Comparison of ENCODE assay signal across 1 cellular context in genomic region chr17:48626470-48627241, GRCh38.
A peak's percentile ranks its signal among the peaks of the same experiment; 100 is the strongest.
TF ChIP-seq lines count a peak whose summit lies in the region.

No MANE protein-coding gene starts in this region.

TF ChIP-seq in K562, 482 proteins besides CTCF, POLR2A, EP300 and RAD21 (continued from another document and continues in another):
- no peak for TF ChIP-seq ZNF277 (CRISPR knock-in tag; IDR thresholded peaks at IDR 0.05; ENCODE audit: borderline replicate concordance)
- TF ChIP-seq THAP7 (CRISPR knock-in tag; IDR thresholded peaks at IDR 0.05), result no peak
- TF ChIP-seq MTF1 (CRISPR knock-in tag; IDR thresholded peaks at IDR 0.05; ENCODE audit: borderline replicate concordance), result no peak
- no peak for TF ChIP-seq ZNF165 (CRISPR knock-in tag; IDR thresholded peaks at IDR 0.05; ENCODE audit: borderline replicate concordance)
- no peak for TF ChIP-seq BRD4 (IDR thresholded peaks at IDR 0.05)
- no peak for TF ChIP-seq ZNF24 (IDR thresholded peaks at IDR 0.05)
- no peak for TF ChIP-seq WHSC1 (IDR thresholded peaks at IDR 0.05; ENCODE audit: low read length)
- no peak for TF ChIP-seq PHF20 (IDR thresholded peaks at IDR 0.05; ENCODE audit: partially characterized antibody)
- TF ChIP-seq ARHGAP35 (IDR thresholded peaks at IDR 0.05; ENCODE audit: partially characterized antibody), result no peak
- TF ChIP-seq ZNF589 (CRISPR knock-in tag; IDR thresholded peaks at IDR 0.05; ENCODE audit: low read depth), result peak; percentile 71; the same call in 1 of the 2 replicates
- no peak for TF ChIP-seq MECOM (CRISPR knock-in tag; IDR thresholded peaks at IDR 0.05)
- peak; percentile 92 for TF ChIP-seq LEF1 (IDR thresholded peaks at IDR 0.05)
- TF ChIP-seq ETV1 (tag; conservative IDR thresholded peaks at IDR 0.05; ENCODE audit: low read depth), result peak; percentile 89
- TF ChIP-seq EGR1 (conservative IDR thresholded peaks at IDR 0.05), result peak; percentile 100
- peak in 1 of 3 experiments; percentile 86; a peak in 2 of 6 replicates for TF ChIP-seq ZBTB11 (CRISPR knock-in tag; IDR thresholded peaks at IDR 0.05)
- peak; percentile 100 for TF ChIP-seq VEZF1 (CRISPR knock-in tag; IDR thresholded peaks at IDR 0.05)
- TF ChIP-seq STAG1 (CRISPR knock-in tag; IDR thresholded peaks at IDR 0.05; ENCODE audit: borderline replicate concordance), result no peak
- no peak for TF ChIP-seq ILK (tag; IDR thresholded peaks at IDR 0.05; ENCODE audit: borderline replicate concordance, low read depth)
- TF ChIP-seq ASH1L (IDR thresholded peaks at IDR 0.05; ENCODE audit: borderline replicate concordance, low read depth, partially characterized antibody), result no peak
- TF ChIP-seq HBP1 (CRISPR knock-in tag; IDR thresholded peaks at IDR 0.05), result no peak
- TF ChIP-seq XRCC3 (IDR thresholded peaks at IDR 0.05), result no peak
- peak; percentile 96 for TF ChIP-seq JUND (IDR thresholded peaks at IDR 0.05; ENCODE audit: borderline replicate concordance, low read depth, low read length)
- TF ChIP-seq JUND (tag; IDR thresholded peaks at IDR 0.05; ENCODE audit: borderline replicate concordance, low read depth, low read length), result peak; percentile 89; the same call in 1 of the 3 replicates
- no peak for TF ChIP-seq BCL6 (CRISPR knock-in tag; IDR thresholded peaks at IDR 0.05)
- no peak for TF ChIP-seq STAT6 (CRISPR knock-in tag; IDR thresholded peaks at IDR 0.05)
- peak; percentile 30; the same call in 1 of the 2 replicates for TF ChIP-seq ZNF436 (CRISPR knock-in tag; IDR thresholded peaks at IDR 0.05)
- TF ChIP-seq RNF219 (CRISPR knock-in tag; IDR thresholded peaks at IDR 0.05), result no peak
- TF ChIP-seq ZNF175 (CRISPR knock-in tag; IDR thresholded peaks at IDR 0.05; ENCODE audit: low read depth), result peak; percentile 83; the same call in 1 of the 2 replicates
- TF ChIP-seq PPARD (CRISPR knock-in tag; IDR thresholded peaks at IDR 0.05), result no peak
- no peak; the same call in 1 of the 2 replicates for TF ChIP-seq AFF4 (CRISPR knock-in tag; IDR thresholded peaks at IDR 0.05)
- TF ChIP-seq ZNF512 (tag; IDR thresholded peaks at IDR 0.05), result no peak
- TF ChIP-seq ZNF764 (CRISPR knock-in tag; IDR thresholded peaks at IDR 0.05; ENCODE audit: low read depth), result no peak
- no peak for TF ChIP-seq ZNF696 (CRISPR knock-in tag; conservative IDR thresholded peaks at IDR 0.05)
- TF ChIP-seq ZNF584 (CRISPR knock-in tag; IDR thresholded peaks at IDR 0.05; ENCODE audit: low read depth), result no peak
- TF ChIP-seq ZNF12 (CRISPR knock-in tag; IDR thresholded peaks at IDR 0.05), result no peak
- no peak for TF ChIP-seq ZNF23 (CRISPR knock-in tag; IDR thresholded peaks at IDR 0.05)
- no peak for TF ChIP-seq ELK3 (CRISPR knock-in tag; IDR thresholded peaks at IDR 0.05)
- peak; percentile 96 for TF ChIP-seq CEBPB (tag; IDR thresholded peaks at IDR 0.05)
- TF ChIP-seq DNMT1 (IDR thresholded peaks at IDR 0.05), result no peak
- no peak for TF ChIP-seq PRPF4 (IDR thresholded peaks at IDR 0.05; ENCODE audit: insufficient read depth, low read depth, low read length, poor library complexity, severe bottlenecking)
- peak; percentile 98 for TF ChIP-seq ATF4 (CRISPR knock-in tag; IDR thresholded peaks at IDR 0.05)
- peak; percentile 73 for TF ChIP-seq NFE2 (IDR thresholded peaks at IDR 0.05; ENCODE audit: low read depth)
